ENCODE assay signal across 10 cellular contexts in genomic region chr2:120804446-120804845, GRCh38.
"Had no signal": no experiment of that assay in that cellular context is flagged by ENCODE, and none has a peak within 500 bp of the region (broad histone marks: within the 10 kb centered on the region; RNA-seq: fewer than 3 reads in every experiment).

No MANE protein-coding gene starts in this region.

- H3K27ac ChIP-seq: brain microvascular endothelial cell, epithelial cell of prostate, left lung, pancreas, uterus had no signal

- DNase-seq: activated T-cell treated with anti-CD3 and anti-CD28 coated beads, Interleukin-2, amount 50 U/mL, for 1 hour; amygdala; brain microvascular endothelial cell; effector memory CD8-positive, alpha-beta T cell; islet precursor cell; uterus had no signal

- H3K9me3 ChIP-seq: gastroesophageal sphincter, left lung, pancreas, uterus had no signal

- H3K4me1 ChIP-seq: left lung, pancreas, uterus had no signal

- H3K4me3 ChIP-seq: gastroesophageal sphincter, left lung, pancreas, uterus had no signal

- H3K36me3 ChIP-seq: gastroesophageal sphincter, left lung, pancreas, uterus had no signal

- H3K27me3 ChIP-seq: brain microvascular endothelial cell, gastroesophageal sphincter, left lung, pancreas, uterus had no signal
